9 cellular contexts compared by ENCODE assay signal in genomic region chr7:12434012-12434642, GRCh38. TPM values are rescaled to one million over a fixed set of nuclear protein-coding genes. Genes with fewer than 3 reads are reported as not detected.
A peak's percentile ranks its signal among the peaks of the same experiment; 100 is the strongest.
DNase-seq lines count a peak whose midpoint lies in the region; ATAC-seq and TF ChIP-seq lines count a peak whose summit lies in the region.
"Had no signal": no experiment of that assay in that cellular context is flagged by ENCODE, and none has a peak within 500 bp of the region (broad histone marks: within the 10 kb centered on the region; RNA-seq: fewer than 3 reads in every experiment).

No MANE protein-coding gene starts in this region.

- H3K4me3 ChIP-seq in AG09309 (ENCODE audit: control insufficient read depth, low read depth, low read length) (no peak overlapping the region), epithelial cell of proximal tubule (ENCODE audit: low read depth, low read length) (no peak overlapping the region), WERI-Rb-1 (ENCODE audit: low read depth, low read length) (no peak overlapping the region)

- no peaks in the 10 kb centered on the region for H3K36me3 ChIP-seq in WERI-Rb-1

- H3K27me3 ChIP-seq in WERI-Rb-1 (ENCODE audit: insufficient read depth, low read depth, severe bottlenecking) = no peaks in the 10 kb centered on the region

- H3K27ac ChIP-seq in WERI-Rb-1 = no peak overlapping the region

- H3K9me3 ChIP-seq in WERI-Rb-1 (ENCODE audit: severe bottlenecking) = no peaks in the 10 kb centered on the region

- peak; percentile 34 for TF ChIP-seq CTCF in AG09309 (IDR thresholded peaks at IDR 0.05; ENCODE audit: control insufficient read depth, insufficient read depth, low read depth, low read length, missing control alignments)
- peak; percentile 56 for TF ChIP-seq CTCF in epithelial cell of proximal tubule (conservative IDR thresholded peaks at IDR 0.05; ENCODE audit: low read depth, low read length)
- no peak for TF ChIP-seq CTCF in WERI-Rb-1 (IDR thresholded peaks at IDR 0.05; ENCODE audit: low read depth, low read length)

- ATAC-seq in GM18867 (IDR thresholded peaks at IDR 0.05; ENCODE audit: unreplicated experiment) = peak; percentile 58

- DNase-seq in AG09309 (ENCODE audit: low read depth) (no peak), NCI-H146 (lab: John Stamatoyannopoulos, UW) (peak; percentile 5), epithelial cell of proximal tubule (ENCODE audit: low read depth) (no peak), WERI-Rb-1 (no peak), NCI-H2196 treated with DMSO at 0.1 percent for 48 hours (lab: John Stamatoyannopoulos, UW; ENCODE audit: unreplicated experiment) (no peak), RPMI8226 (no peak), AG08395 (ENCODE audit: low spot score) (no peak)
- DNase-seq: trophoblast cell had no signal

RNA-seq across cellular contexts. Expression of gene VWDE, which starts 30.5 kb away (rescaled TPM):
- 0.12 and 0.29 TPM in 2 replicates for total RNA-seq in epithelial cell of proximal tubule
